16 cellular contexts compared by ENCODE assay signal in genomic region chr9:14107495-14107894, GRCh38.
"Had no signal": no experiment of that assay in that cellular context is flagged by ENCODE, and none has a peak within 500 bp of the region (broad histone marks: within the 10 kb centered on the region; RNA-seq: fewer than 3 reads in every experiment).

No MANE protein-coding gene starts in this region.

- H3K36me3 Mint-ChIP-seq: activated naive CD8-positive, alpha-beta T cell treated with anti-CD3 and anti-CD28 coated beads for 36 hours had no signal

- H3K27ac ChIP-seq: epithelial cell of prostate, ovary, SK-N-MC, tibial nerve had no signal

- H3K4me3 Mint-ChIP-seq: activated naive CD8-positive, alpha-beta T cell treated with anti-CD3 and anti-CD28 coated beads for 36 hours; central memory CD8-positive, alpha-beta T cell had no signal

- H3K9me3 ChIP-seq: body of pancreas, ovary, tibial nerve had no signal

- H3K9me3 Mint-ChIP-seq: activated naive CD8-positive, alpha-beta T cell treated with anti-CD3 and anti-CD28 coated beads for 36 hours; central memory CD8-positive, alpha-beta T cell had no signal

- H3K27ac Mint-ChIP-seq: activated naive CD8-positive, alpha-beta T cell treated with anti-CD3 and anti-CD28 coated beads for 36 hours had no signal

- H3K4me3 ChIP-seq: body of pancreas, ovary, SK-N-MC, tibial nerve had no signal

- H3K27me3 ChIP-seq: body of pancreas, ovary, tibial nerve had no signal

- H3K27me3 Mint-ChIP-seq: activated naive CD8-positive, alpha-beta T cell treated with anti-CD3 and anti-CD28 coated beads for 36 hours; central memory CD8-positive, alpha-beta T cell had no signal

- H3K4me1 Mint-ChIP-seq: activated naive CD8-positive, alpha-beta T cell treated with anti-CD3 and anti-CD28 coated beads for 36 hours; central memory CD8-positive, alpha-beta T cell had no signal

- H3K36me3 ChIP-seq: ovary had no signal

- DNase-seq: activated CD4-positive, alpha-beta T cell treated with anti-CD3 and anti-CD28 coated beads, Interleukin-2, amount 50 U/mL, for 1 hour; activated CD8-positive, alpha-beta memory T cell treated with anti-CD3 and anti-CD28 coated beads for 24 hours; activated naive CD8-positive, alpha-beta T cell treated with anti-CD3 and anti-CD28 coated beads for 36 hours; amygdala; cortex of kidney; effector CD4-positive, alpha-beta T cell; kidney; ovary; stimulated activated CD4-positive, alpha-beta T cell treated with anti-CD3 and anti-CD28 coated beads, Interleukin-4, amount 100 ng/mL, for 24 hours; stimulated activated naive CD4-positive, alpha-beta T cell; substantia nigra had no signal
